Comparison of ENCODE assay signal across 8 cellular contexts in genomic region chrX:25523574-25523973, GRCh38.
DNase-seq lines count a peak whose midpoint lies in the region; ATAC-seq and TF ChIP-seq lines count a peak whose summit lies in the region.

No MANE protein-coding gene starts in this region.

- peak; percentile 15 for TF ChIP-seq CTCF in GM06990 (IDR thresholded peaks at IDR 0.05; ENCODE audit: insufficient read depth, low read length, poor library complexity, severe bottlenecking)

- ATAC-seq in HG02571 (IDR thresholded peaks at IDR 0.05; ENCODE audit: unreplicated experiment) (no peak), GM21367 (IDR thresholded peaks at IDR 0.05; ENCODE audit: unreplicated experiment) (no peak), HG03571 (IDR thresholded peaks at IDR 0.05; ENCODE audit: unreplicated experiment) (no peak), HG03521 (IDR thresholded peaks at IDR 0.05; ENCODE audit: unreplicated experiment) (no peak)

- H3K36me3 ChIP-seq in GM06990 (ENCODE audit: control insufficient read depth, insufficient read depth, low read length), result no peaks in the 10 kb centered on the region

- DNase-seq in GM06990 (ENCODE audit: extremely low read depth, insufficient read length) (no peak), NCI-H1092 treated with DMSO at 0.1 percent for 48 hours (lab: John Stamatoyannopoulos, UW) (peak; percentile 46), anterior cingulate cortex (lab: John Stamatoyannopoulos, UW) (peak in 36 of 58 donors; percentile 0 to 40 (median 2)), lung microvascular endothelial cell (ENCODE audit: low read depth in 2 of 2) (peak; percentile 62 to 85)

- no peak overlapping the region for H3K4me3 ChIP-seq in GM06990 (replicated peaks; ENCODE audit: low read depth, low read length)

- no peaks in the 10 kb centered on the region for H3K27me3 ChIP-seq in GM06990 (replicated peaks; ENCODE audit: control insufficient read depth, insufficient read depth, low read length)
